In genomic region chr12:128914908-128915563, GRCh38 we compare ENCODE assay signal across 9 cellular contexts.
A peak's percentile ranks its signal among the peaks of the same experiment; 100 is the strongest.
DNase-seq lines count a peak whose midpoint lies in the region; ATAC-seq, FAIRE-seq and TF ChIP-seq lines count a peak whose summit lies in the region.
"Had no signal": no experiment of that assay in that cellular context is flagged by ENCODE, and none has a peak within 500 bp of the region (broad histone marks: within the 10 kb centered on the region; RNA-seq: fewer than 3 reads in every experiment).

No MANE protein-coding gene starts in this region.

- H3K36me3 ChIP-seq in GM23338 (ENCODE audit: insufficient read depth), result 0 out of 2 replicates have a peak, but pooled peaks cover 2% of the 10 kb centered on the region
- H3K36me3 ChIP-seq in kidney (ENCODE audit: control insufficient read depth in 1 of 2, insufficient read depth in 2 of 2, low read length in 2 of 2), result no peaks in the 10 kb centered on the region

- H3K4me3 Mint-ChIP-seq in activated CD4-positive, alpha-beta memory T cell treated with anti-CD3 and anti-CD28 coated beads, Interleukin-2, amount 10 ng/mL, durations not matched to agents 7 days and 5 days, result no peak overlapping the region
- H3K4me3 Mint-ChIP-seq in GM23338, result no peak overlapping the region

- no peak overlapping the region for H2AFZ ChIP-seq in GM23338

- no peaks in the 10 kb centered on the region for H3K9me3 Mint-ChIP-seq in activated CD4-positive, alpha-beta memory T cell treated with anti-CD3 and anti-CD28 coated beads, Interleukin-2, amount 10 ng/mL, durations not matched to agents 7 days and 5 days
- peaks cover 77% of the 10 kb centered on the region for H3K9me3 Mint-ChIP-seq in GM23338

- no peak overlapping the region for H3K9ac ChIP-seq in kidney (ENCODE audit: low read length in 2 of 2)

- H3K27ac Mint-ChIP-seq in activated CD4-positive, alpha-beta memory T cell treated with anti-CD3 and anti-CD28 coated beads, Interleukin-2, amount 10 ng/mL, durations not matched to agents 7 days and 5 days, result no peak overlapping the region
- H3K27ac Mint-ChIP-seq in GM23338, result no peak overlapping the region

- peak; percentile 59 for DNase-seq in stimulated activated CD4-positive, alpha-beta T cell treated with anti-CD3 and anti-CD28 coated beads, Interleukin-15, amount 100 ng/mL, for 24 hours
- no peak for DNase-seq in stimulated activated CD4-positive, alpha-beta T cell treated with anti-CD3 and anti-CD28 coated beads, Interleukin-4, amount 100 ng/mL, for 1 hour
- DNase-seq in activated CD4-positive, alpha-beta memory T cell treated with anti-CD3 and anti-CD28 coated beads, Interleukin-2, amount 10 ng/mL, durations not matched to agents 7 days and 5 days, result peak; percentile 32
- DNase-seq in cortex of kidney (lab: John Stamatoyannopoulos, UW) (no peak), GM23338 (ENCODE audit: low spot score) (no peak), DMS114 treated with DMSO at 0.1 percent for 48 hours (lab: John Stamatoyannopoulos, UW; ENCODE audit: unreplicated experiment) (no peak), kidney (no peak)

- H3K27me3 Mint-ChIP-seq in activated CD4-positive, alpha-beta memory T cell treated with anti-CD3 and anti-CD28 coated beads, Interleukin-2, amount 10 ng/mL, durations not matched to agents 7 days and 5 days, result no peaks in the 10 kb centered on the region
- H3K27me3 Mint-ChIP-seq in GM23338 (ENCODE audit: insufficient read depth, low read depth, poor library complexity), result no peaks in the 10 kb centered on the region

- ATAC-seq in HG03108 (IDR thresholded peaks at IDR 0.05; ENCODE audit: unreplicated experiment), result peak; percentile 96
- ATAC-seq in GM23338, result no peak

- no peak overlapping the region for H3K4me3 ChIP-seq in GM23338
- H3K4me3 ChIP-seq in kidney (ENCODE audit: low read length in 2 of 2), result no peak overlapping the region

- H3F3A ChIP-seq in GM23338 (replicated peaks; ENCODE audit: low read depth), result no peaks in the 10 kb centered on the region

- no peaks in the 10 kb centered on the region for H3K9me2 ChIP-seq in GM23338 (ENCODE audit: insufficient read depth)

- peaks cover 13% of the 10 kb centered on the region for H3K4me1 Mint-ChIP-seq in activated CD4-positive, alpha-beta memory T cell treated with anti-CD3 and anti-CD28 coated beads, Interleukin-2, amount 10 ng/mL, durations not matched to agents 7 days and 5 days
- H3K4me1 Mint-ChIP-seq in GM23338, result no peaks in the 10 kb centered on the region

- H3K4me1 ChIP-seq in GM23338 (ENCODE audit: insufficient read depth) (no peaks in the 10 kb centered on the region), kidney (ENCODE audit: control insufficient read depth in 1 of 2, insufficient read depth in 1 of 2, low read depth in 1 of 2, low read length in 2 of 2) (no peaks in the 10 kb centered on the region)

- POLR2A ChIA-PET in activated CD4-positive, alpha-beta memory T cell treated with anti-CD3 and anti-CD28 coated beads, Interleukin-2, amount 10 ng/mL, durations not matched to agents 7 days and 5 days (lab: Charles Lee), result no interaction called here

- H3K27me3 ChIP-seq in GM23338 (ENCODE audit: insufficient read depth), result no peaks in the 10 kb centered on the region

- H4K20me1 ChIP-seq in GM23338 (replicated peaks; ENCODE audit: insufficient read depth), result no peaks in the 10 kb centered on the region

- no peak overlapping the region for H3K4me2 ChIP-seq in GM23338

- no peaks in the 10 kb centered on the region for H3K36me3 Mint-ChIP-seq in activated CD4-positive, alpha-beta memory T cell treated with anti-CD3 and anti-CD28 coated beads, Interleukin-2, amount 10 ng/mL, durations not matched to agents 7 days and 5 days (ENCODE audit: low read depth)
- peaks cover 10% of the 10 kb centered on the region for H3K36me3 Mint-ChIP-seq in GM23338 (ENCODE audit: low read depth)

- intact Hi-C loops in kidney (cut with DNase I), result no loop called here

- H3K27ac ChIP-seq in GM23338 (ENCODE audit: low read depth) (no peak overlapping the region), kidney (ENCODE audit: low read depth in 2 of 2, low read length in 2 of 2) (no peak overlapping the region)

- FAIRE-seq in kidney (lab: Jason Lieb, UNC), result no peak
- FAIRE-seq: astrocyte had no signal

- CTCF ChIA-PET in activated CD4-positive, alpha-beta memory T cell treated with anti-CD3 and anti-CD28 coated beads, Interleukin-2, amount 10 ng/mL, durations not matched to agents 7 days and 5 days (lab: Charles Lee), result no interaction called here

- TF ChIP-seq CTCF in GM23338 (conservative IDR thresholded peaks at IDR 0.05; ENCODE audit: low read depth in 2 of 2), result no peak
- TF ChIP-seq CTCF in kidney (IDR thresholded peaks at IDR 0.05; ENCODE audit: borderline replicate concordance, extremely low read depth, insufficient read depth), result no peak

- no peaks in the 10 kb centered on the region for H3K9me3 ChIP-seq in kidney (ENCODE audit: control insufficient read depth in 1 of 2, low read length in 2 of 2)

- no peaks in the 10 kb centered on the region for H3K79me2 ChIP-seq in GM23338 (replicated peaks; ENCODE audit: insufficient read depth)

TF ChIP-seq in GM23338, 12 proteins besides CTCF, POLR2A, EP300 and RAD21:
- TF ChIP-seq, protein P1, sequence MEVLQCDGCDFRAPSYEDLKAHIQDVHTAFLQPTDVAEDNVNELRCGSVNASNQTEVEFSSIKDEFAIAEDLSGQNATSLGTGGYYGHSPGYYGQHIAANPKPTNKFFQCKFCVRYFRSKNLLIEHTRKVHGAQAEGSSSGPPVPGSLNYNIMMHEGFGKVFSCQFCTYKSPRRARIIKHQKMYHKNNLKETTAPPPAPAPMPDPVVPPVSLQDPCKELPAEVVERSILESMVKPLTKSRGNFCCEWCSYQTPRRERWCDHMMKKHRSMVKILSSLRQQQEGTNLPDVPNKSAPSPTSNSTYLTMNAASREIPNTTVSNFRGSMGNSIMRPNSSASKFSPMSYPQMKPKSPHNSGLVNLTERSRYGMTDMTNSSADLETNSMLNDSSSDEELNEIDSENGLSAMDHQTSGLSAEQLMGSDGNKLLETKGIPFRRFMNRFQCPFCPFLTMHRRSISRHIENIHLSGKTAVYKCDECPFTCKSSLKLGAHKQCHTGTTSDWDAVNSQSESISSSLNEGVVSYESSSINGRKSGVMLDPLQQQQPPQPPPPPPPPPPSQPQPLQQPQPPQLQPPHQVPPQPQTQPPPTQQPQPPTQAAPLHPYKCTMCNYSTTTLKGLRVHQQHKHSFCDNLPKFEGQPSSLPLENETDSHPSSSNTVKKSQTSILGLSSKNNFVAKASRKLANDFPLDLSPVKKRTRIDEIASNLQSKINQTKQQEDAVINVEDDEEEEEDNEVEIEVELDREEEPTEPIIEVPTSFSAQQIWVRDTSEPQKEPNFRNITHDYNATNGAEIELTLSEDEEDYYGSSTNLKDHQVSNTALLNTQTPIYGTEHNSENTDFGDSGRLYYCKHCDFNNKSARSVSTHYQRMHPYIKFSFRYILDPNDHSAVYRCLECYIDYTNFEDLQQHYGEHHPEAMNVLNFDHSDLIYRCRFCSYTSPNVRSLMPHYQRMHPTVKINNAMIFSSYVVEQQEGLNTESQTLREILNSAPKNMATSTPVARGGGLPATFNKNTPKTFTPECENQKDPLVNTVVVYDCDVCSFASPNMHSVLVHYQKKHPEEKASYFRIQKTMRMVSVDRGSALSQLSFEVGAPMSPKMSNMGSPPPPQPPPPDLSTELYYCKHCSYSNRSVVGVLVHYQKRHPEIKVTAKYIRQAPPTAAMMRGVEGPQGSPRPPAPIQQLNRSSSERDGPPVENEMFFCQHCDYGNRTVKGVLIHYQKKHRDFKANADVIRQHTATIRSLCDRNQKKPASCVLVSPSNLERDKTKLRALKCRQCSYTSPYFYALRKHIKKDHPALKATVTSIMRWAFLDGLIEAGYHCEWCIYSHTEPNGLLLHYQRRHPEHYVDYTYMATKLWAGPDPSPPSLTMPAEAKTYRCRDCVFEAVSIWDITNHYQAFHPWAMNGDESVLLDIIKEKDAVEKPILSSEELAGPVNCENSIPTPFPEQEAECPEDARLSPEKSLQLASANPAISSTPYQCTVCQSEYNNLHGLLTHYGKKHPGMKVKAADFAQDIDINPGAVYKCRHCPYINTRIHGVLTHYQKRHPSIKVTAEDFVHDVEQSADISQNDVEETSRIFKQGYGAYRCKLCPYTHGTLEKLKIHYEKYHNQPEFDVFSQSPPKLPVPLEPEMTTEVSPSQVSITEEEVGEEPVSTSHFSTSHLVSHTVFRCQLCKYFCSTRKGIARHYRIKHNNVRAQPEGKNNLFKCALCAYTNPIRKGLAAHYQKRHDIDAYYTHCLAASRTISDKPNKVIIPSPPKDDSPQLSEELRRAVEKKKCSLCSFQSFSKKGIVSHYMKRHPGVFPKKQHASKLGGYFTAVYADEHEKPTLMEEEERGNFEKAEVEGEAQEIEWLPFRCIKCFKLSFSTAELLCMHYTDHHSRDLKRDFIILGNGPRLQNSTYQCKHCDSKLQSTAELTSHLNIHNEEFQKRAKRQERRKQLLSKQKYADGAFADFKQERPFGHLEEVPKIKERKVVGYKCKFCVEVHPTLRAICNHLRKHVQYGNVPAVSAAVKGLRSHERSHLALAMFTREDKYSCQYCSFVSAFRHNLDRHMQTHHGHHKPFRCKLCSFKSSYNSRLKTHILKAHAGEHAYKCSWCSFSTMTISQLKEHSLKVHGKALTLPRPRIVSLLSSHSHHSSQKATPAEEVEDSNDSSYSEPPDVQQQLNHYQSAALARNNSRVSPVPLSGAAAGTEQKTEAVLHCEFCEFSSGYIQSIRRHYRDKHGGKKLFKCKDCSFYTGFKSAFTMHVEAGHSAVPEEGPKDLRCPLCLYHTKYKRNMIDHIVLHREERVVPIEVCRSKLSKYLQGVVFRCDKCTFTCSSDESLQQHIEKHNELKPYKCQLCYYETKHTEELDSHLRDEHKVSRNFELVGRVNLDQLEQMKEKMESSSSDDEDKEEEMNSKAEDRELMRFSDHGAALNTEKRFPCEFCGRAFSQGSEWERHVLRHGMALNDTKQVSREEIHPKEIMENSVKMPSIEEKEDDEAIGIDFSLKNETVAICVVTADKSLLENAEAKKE (CRISPR knock-in tag; IDR thresholded peaks at IDR 0.05), result no peak
- TF ChIP-seq STAT1 (IDR thresholded peaks at IDR 0.05; ENCODE audit: unreplicated experiment) (no peak), EZH2 (IDR thresholded peaks at IDR 0.05; ENCODE audit: low read depth, unreplicated experiment) (no peak), ZNF331 (CRISPR knock-in tag; IDR thresholded peaks at IDR 0.05; ENCODE audit: low read depth) (no peak), ZNF114 (CRISPR knock-in tag; IDR thresholded peaks at IDR 0.05) (no peak)

Comparison
In these comparisons a context has a peak if more than half of its experiments do, and no peak if none do; other contexts are left out.
1. DNase-seq: peak in stimulated activated CD4-positive, alpha-beta T cell treated with anti-CD3 and anti-CD28 coated beads, Interleukin-15, amount 100 ng/mL, for 24 hours (single experiment) and activated CD4-positive, alpha-beta memory T cell treated with anti-CD3 and anti-CD28 coated beads, Interleukin-2, amount 10 ng/mL, durations not matched to agents 7 days and 5 days (single experiment); none in stimulated activated CD4-positive, alpha-beta T cell treated with anti-CD3 and anti-CD28 coated beads, Interleukin-4, amount 100 ng/mL, for 1 hour (single experiment), cortex of kidney (single experiment), GM23338 (single experiment), DMS114 treated with DMSO at 0.1 percent for 48 hours (single experiment) and kidney (single experiment).